Comparison of ENCODE assay signal across 10 cellular contexts in genomic region chr3:88433572-88433971, GRCh38.
DNase-seq lines count a peak whose midpoint lies in the region; ATAC-seq, FAIRE-seq and TF ChIP-seq lines count a peak whose summit lies in the region.
"Had no signal": no experiment of that assay in that cellular context is flagged by ENCODE, and none has a peak within 500 bp of the region (broad histone marks: within the 10 kb centered on the region; RNA-seq: fewer than 3 reads in every experiment).

No MANE protein-coding gene starts in this region.

- TF ChIP-seq CTCF in D721Med (IDR thresholded peaks at IDR 0.05; ENCODE audit: insufficient read depth, missing control alignments) (no peak), omental fat pad (IDR thresholded peaks at IDR 0.05) (no peak)

- intact Hi-C loops in head of caudate nucleus (cut with DNase I) = no loop called here

- no peak; the same call in 1 of the 2 replicates for TF ChIP-seq POLR2A in GM12892 (IDR thresholded peaks at IDR 0.05; ENCODE audit: low read depth, low read length)

- DNase-seq in GM12892 (ENCODE audit: insufficient read length) (no peak), SK-N-DZ (ENCODE audit: low spot score) (peak; percentile 1), D721Med (ENCODE audit: insufficient read length, low spot score) (no peak), omental fat pad (ENCODE audit: low spot score) (no peak), head of caudate nucleus (no peak)
- no peak for DNase-seq in stimulated activated CD4-positive, alpha-beta T cell treated with anti-CD3 and anti-CD28 coated beads, Interleukin-4, amount 100 ng/mL, for 4 hours
- DNase-seq: DMS153 had no signal

- FAIRE-seq in GM12892 (lab: Jason Lieb, UNC) = peak; percentile 81
- no peak for FAIRE-seq in D721Med (lab: Jason Lieb, UNC)

- ATAC-seq in GM21360 (IDR thresholded peaks at IDR 0.05; ENCODE audit: unreplicated experiment) = peak; percentile 99
- ATAC-seq in HG03139 (IDR thresholded peaks at IDR 0.05; ENCODE audit: unreplicated experiment) = peak; percentile 97
- no peak for ATAC-seq in omental fat pad (ENCODE audit: low FRiP score)
- ATAC-seq: gastroesophageal sphincter had no signal
